Comparison of ENCODE assay signal across 8 cellular contexts in genomic region chr13:114315074-114315785, GRCh38. TPM values are rescaled to one million over a fixed set of nuclear protein-coding genes. Genes with fewer than 3 reads are reported as not detected.
DNase-seq lines count a peak whose midpoint lies in the region; ATAC-seq, FAIRE-seq and TF ChIP-seq lines count a peak whose summit lies in the region.

No MANE protein-coding gene starts in this region.

- no peak for TF ChIP-seq POLR2A in GM12892 (IDR thresholded peaks at IDR 0.05; ENCODE audit: low read depth, low read length)

- H3K4me1 Mint-ChIP-seq in naive thymus-derived CD8-positive, alpha-beta T cell = peaks cover 30 to 62% (median 58%) of the 10 kb centered on the region in 4 donors

- H3K27ac Mint-ChIP-seq in naive thymus-derived CD8-positive, alpha-beta T cell = peak overlapping the region in 9 of 10 donors; percentile 70 to 93 (median 87)

- no peaks in the 10 kb centered on the region for H3K27me3 Mint-ChIP-seq in naive thymus-derived CD8-positive, alpha-beta T cell

- peak; percentile 62 for FAIRE-seq in GM12892 (lab: Jason Lieb, UNC)

- ATAC-seq in naive thymus-derived CD8-positive, alpha-beta T cell = peak; percentile 12 to 26

- DNase-seq in GM12892 (ENCODE audit: insufficient read length) = no peak
- peak; percentile 33 to 37 for DNase-seq in Kasumi-1 (lab: John Stamatoyannopoulos, UW)
- peak; percentile 44 for DNase-seq in central memory CD4-positive, alpha-beta T cell
- DNase-seq in naive thymus-derived CD8-positive, alpha-beta T cell = peak in 4 of 10 donors; percentile 2 to 35 (median 33)
- no peak for DNase-seq in NCI-H510A (lab: John Stamatoyannopoulos, UW)
- DNase-seq in GDM1 (lab: John Stamatoyannopoulos, UW) = no peak
- DNase-seq in DMS53 treated with DMSO at 0.1 percent for 48 hours (lab: John Stamatoyannopoulos, UW; ENCODE audit: unreplicated experiment) = no peak
- no peak for DNase-seq in HCEC 1CT

- peak overlapping the region; percentile 72 to 91 (median 86) for H3K4me3 Mint-ChIP-seq in naive thymus-derived CD8-positive, alpha-beta T cell

- POLR2A ChIA-PET in naive thymus-derived CD8-positive, alpha-beta T cell (lab: Charles Lee) = interaction anchor here (0.6 to 1.2 kb wide), 2 partner anchors 22 to 33 kb away, joined by 4 to 7 read pairs; partner anchors contain the start of gene UPF3A

- peaks cover 0 to 7% (median 3%) of the 10 kb centered on the region in 3 donors for H3K36me3 Mint-ChIP-seq in naive thymus-derived CD8-positive, alpha-beta T cell

- no peaks in the 10 kb centered on the region for H3K9me3 Mint-ChIP-seq in naive thymus-derived CD8-positive, alpha-beta T cell

RNA-seq across cellular contexts. Expression of gene CHAMP1, which starts 0.9 kb away (rescaled TPM):
- 21.3 TPM for polyA plus RNA-seq in GM12892 (2012; ENCODE audit: missing spikeins)
- total RNA-seq in naive thymus-derived CD8-positive, alpha-beta T cell = 10 to 100 TPM; 20.1 to 27.3 TPM
- 1 to 10 TPM; 4.4 to 7.5 (median 5.5) TPM for polyA plus RNA-seq in naive thymus-derived CD8-positive, alpha-beta T cell

RNA-seq across cellular contexts. Expression of gene UPF3A, which starts 33.8 kb away (rescaled TPM):
- polyA plus RNA-seq in GM12892 (2012; ENCODE audit: missing spikeins) = 49.4 TPM
- total RNA-seq in naive thymus-derived CD8-positive, alpha-beta T cell = 100 to 1,000 TPM; 106 to 111 TPM
- 10 to 100 TPM; 17.7 to 35.4 (median 20.9) TPM for polyA plus RNA-seq in naive thymus-derived CD8-positive, alpha-beta T cell

Comparison
In these comparisons a context has a peak if more than half of its experiments do, and no peak if none do; other contexts are left out.
1. DNase-seq: peak in Kasumi-1 (2 of 2) and central memory CD4-positive, alpha-beta T cell (single experiment); none in GM12892 (single experiment), NCI-H510A (single experiment), GDM1 (single experiment), DMS53 treated with DMSO at 0.1 percent for 48 hours (single experiment) and HCEC 1CT (single experiment).